1 cellular context compared by ENCODE assay signal in genomic region chr1:24909388-24909898, GRCh38.
TF ChIP-seq lines count a peak whose summit lies in the region.

No MANE protein-coding gene starts in this region.

TF ChIP-seq in HepG2, 621 proteins besides CTCF, POLR2A, EP300 and RAD21 (continued from another document and continues in another):
- TF ChIP-seq TEAD3 (CRISPR knock-in tag; optimal IDR thresholded peaks at IDR 0.05; ENCODE audit: borderline replicate concordance) (peak; percentile 45), ZNF207 (IDR thresholded peaks at IDR 0.05; ENCODE audit: borderline replicate concordance) (no peak), SOX5 (CRISPR knock-in tag; IDR thresholded peaks at IDR 0.05; ENCODE audit: borderline replicate concordance) (no peak), TBX3 (IDR thresholded peaks at IDR 0.05; ENCODE audit: borderline replicate concordance) (no peak), ZKSCAN1 (IDR thresholded peaks at IDR 0.05; ENCODE audit: low read length) (0 out of 2 replicates have a peak, but pooled peaks have one; percentile 8), ZNF570 (CRISPR knock-in tag; IDR thresholded peaks at IDR 0.05; ENCODE audit: borderline replicate concordance) (no peak), ZKSCAN8 (CRISPR knock-in tag; IDR thresholded peaks at IDR 0.05; ENCODE audit: borderline replicate concordance) (no peak), ATF6 (CRISPR knock-in tag; conservative IDR thresholded peaks at IDR 0.05) (no peak), SCMH1 (CRISPR knock-in tag; IDR thresholded peaks at IDR 0.05; ENCODE audit: borderline replicate concordance) (no peak), SNRNP70 (IDR thresholded peaks at IDR 0.05; ENCODE audit: low read depth, low read length) (no peak), UBTF (CRISPR knock-in tag; IDR thresholded peaks at IDR 0.05) (peak; percentile 64), ZNF678 (CRISPR knock-in tag; IDR thresholded peaks at IDR 0.05) (no peak), FOXA1 (IDR thresholded peaks at IDR 0.05) (no peak), FOXA1 (CRISPR knock-in tag; IDR thresholded peaks at IDR 0.05) (no peak), ZNF331 (CRISPR knock-in tag; IDR thresholded peaks at IDR 0.05) (peak; percentile 28; the same call in 1 of the 2 replicates), KAT2B (IDR thresholded peaks at IDR 0.05; ENCODE audit: borderline replicate concordance, low read depth, low read length) (no peak), ZNF609 (CRISPR knock-in tag; IDR thresholded peaks at IDR 0.05; ENCODE audit: borderline replicate concordance) (no peak), ZKSCAN5 (CRISPR knock-in tag; IDR thresholded peaks at IDR 0.05) (no peak), BORCS8-MEF2B (CRISPR knock-in tag; IDR thresholded peaks at IDR 0.05) (no peak; the same call in 1 of the 2 replicates), SATB2 (CRISPR knock-in tag; IDR thresholded peaks at IDR 0.05) (no peak), GLMP (CRISPR knock-in tag; IDR thresholded peaks at IDR 0.05; ENCODE audit: borderline replicate concordance) (no peak), ZFY (CRISPR knock-in tag; IDR thresholded peaks at IDR 0.05) (peak; percentile 36), REPIN1 (CRISPR knock-in tag; IDR thresholded peaks at IDR 0.05; ENCODE audit: borderline replicate concordance, low read depth) (no peak; the same call in 1 of the 2 replicates), ZSCAN5A (CRISPR knock-in tag; IDR thresholded peaks at IDR 0.05; ENCODE audit: borderline replicate concordance) (no peak), ZBTB14 (CRISPR knock-in tag; IDR thresholded peaks at IDR 0.05) (no peak), REL (CRISPR knock-in tag; conservative IDR thresholded peaks at IDR 0.05) (no peak), ASH2L (IDR thresholded peaks at IDR 0.05; ENCODE audit: insufficient read length, low read depth, low read length) (no peak), ZNF552 (CRISPR knock-in tag; IDR thresholded peaks at IDR 0.05; ENCODE audit: borderline replicate concordance) (no peak), RFX1 (IDR thresholded peaks at IDR 0.05) (no peak), RBM22 (optimal IDR thresholded peaks at IDR 0.05; ENCODE audit: low read length) (no peak), USF2 (IDR thresholded peaks at IDR 0.05; ENCODE audit: low read depth, low read length) (no peak), USF2 (CRISPR knock-in tag; IDR thresholded peaks at IDR 0.05; ENCODE audit: borderline replicate concordance) (no peak), ELF4 (CRISPR knock-in tag; IDR thresholded peaks at IDR 0.05; ENCODE audit: borderline replicate concordance) (no peak), HDAC2 (CRISPR knock-in tag; IDR thresholded peaks at IDR 0.05) (peak; percentile 59; the same call in 1 of the 2 replicates), ZNF280D (CRISPR knock-in tag; IDR thresholded peaks at IDR 0.05) (no peak), MXD3 (CRISPR knock-in tag; IDR thresholded peaks at IDR 0.05) (no peak; the same call in 1 of the 2 replicates), AGO2 (optimal IDR thresholded peaks at IDR 0.05; ENCODE audit: low read depth, low read length) (no peak), ZNF709 (CRISPR knock-in tag; IDR thresholded peaks at IDR 0.05) (no peak), ZNF567 (CRISPR knock-in tag; IDR thresholded peaks at IDR 0.05; ENCODE audit: borderline replicate concordance) (no peak), ZSCAN30 (CRISPR knock-in tag; IDR thresholded peaks at IDR 0.05) (no peak), TRIM22 (IDR thresholded peaks at IDR 0.05) (no peak), ZNF124 (CRISPR knock-in tag; IDR thresholded peaks at IDR 0.05) (peak; percentile 49; the same call in 1 of the 2 replicates), RORA (CRISPR knock-in tag; IDR thresholded peaks at IDR 0.05) (no peak), ZNF317 (CRISPR knock-in tag; IDR thresholded peaks at IDR 0.05) (no peak), ZNF782 (CRISPR knock-in tag; IDR thresholded peaks at IDR 0.05; ENCODE audit: borderline replicate concordance) (no peak)
